ENCODE assay signal across 21 cellular contexts in genomic region chr5:55927861-55928655, GRCh38.
"Had no signal": no experiment of that assay in that cellular context is flagged by ENCODE, and none has a peak within 500 bp of the region (broad histone marks: within the 10 kb centered on the region; RNA-seq: fewer than 3 reads in every experiment).

No MANE protein-coding gene starts in this region.

- H3K27ac Mint-ChIP-seq: activated CD4-positive, alpha-beta T cell treated with anti-CD3 and anti-CD28 coated beads, Interleukin-2, amount 10 ng/mL, durations not matched to agents 24 days and 14 days; activated CD8-positive, alpha-beta T cell treated with anti-CD3 and anti-CD28 coated beads for 36 hours; activated naive CD8-positive, alpha-beta T cell treated with anti-CD3 and anti-CD28 coated beads, Interleukin-2, amount 50 U/mL, for 24 hours; activated T-helper 17 cell treated with anti-CD3 and anti-CD28 coated beads, Interleukin-2, amount 50 U/mL, for 72 hours; brain; memory B cell; naive thymus-derived CD4-positive, alpha-beta T cell; stimulated activated effector memory CD8-positive, alpha-beta T cell treated with anti-CD3 and anti-CD28 coated beads, Interleukin-12 subunit alpha, Interleukin-12 subunit beta, amount 100 ng/mL, for 72 hours had no signal

- DNase-seq: activated CD4-positive, alpha-beta T cell treated with anti-CD3 and anti-CD28 coated beads, Interleukin-2, amount 10 ng/mL, durations not matched to agents 24 days and 14 days; activated CD8-positive, alpha-beta T cell treated with anti-CD3 and anti-CD28 coated beads for 36 hours; activated naive CD4-positive, alpha-beta T cell treated with Interleukin-2 at 50 U/mL for 16 hours; activated naive CD8-positive, alpha-beta T cell treated with anti-CD3 and anti-CD28 coated beads, Interleukin-2, amount 50 U/mL, for 24 hours; activated T-cell treated with anti-CD3 and anti-CD28 coated beads, Interleukin-2, amount 50 U/mL, for 1 hour; anterior cingulate cortex; central memory CD4-positive, alpha-beta T cell; gastrocnemius medialis; left ventricle myocardium inferior; naive thymus-derived CD4-positive, alpha-beta T cell; pancreas; stimulated activated CD4-positive, alpha-beta T cell treated with anti-CD3 and anti-CD28 coated beads, Interleukin-4, amount 100 ng/mL, for 24 hours; T1000 had no signal

- H3K4me1 ChIP-seq: gastrocnemius medialis, pancreas had no signal

- H3K4me3 ChIP-seq: gastrocnemius medialis, left ventricle myocardium inferior, pancreas, smooth muscle cell, thoracic aorta had no signal

- ATAC-seq: activated CD8-positive, alpha-beta T cell treated with anti-CD3 and anti-CD28 coated beads for 36 hours; activated naive CD8-positive, alpha-beta T cell treated with anti-CD3 and anti-CD28 coated beads, Interleukin-2, amount 50 U/mL, for 24 hours; activated T-helper 17 cell treated with anti-CD3 and anti-CD28 coated beads, Interleukin-2, amount 50 U/mL, for 72 hours; gastrocnemius medialis; naive thymus-derived CD4-positive, alpha-beta T cell; pancreas; sciatic nerve had no signal

- H3K27ac ChIP-seq: gastrocnemius medialis, left ventricle myocardium inferior, neutrophil, pancreas, thoracic aorta had no signal

- H3K4me2 ChIP-seq: smooth muscle cell had no signal

- H3K4me3 Mint-ChIP-seq: activated CD4-positive, alpha-beta T cell treated with anti-CD3 and anti-CD28 coated beads, Interleukin-2, amount 10 ng/mL, durations not matched to agents 24 days and 14 days; activated CD8-positive, alpha-beta T cell treated with anti-CD3 and anti-CD28 coated beads for 36 hours; activated naive CD8-positive, alpha-beta T cell treated with anti-CD3 and anti-CD28 coated beads, Interleukin-2, amount 50 U/mL, for 24 hours; activated T-helper 17 cell treated with anti-CD3 and anti-CD28 coated beads, Interleukin-2, amount 50 U/mL, for 72 hours; brain; memory B cell; naive thymus-derived CD4-positive, alpha-beta T cell; stimulated activated effector memory CD8-positive, alpha-beta T cell treated with anti-CD3 and anti-CD28 coated beads, Interleukin-12 subunit alpha, Interleukin-12 subunit beta, amount 100 ng/mL, for 72 hours had no signal

- H3K27me3 ChIP-seq: gastrocnemius medialis, pancreas had no signal

- H3K9me3 Mint-ChIP-seq: activated CD4-positive, alpha-beta T cell treated with anti-CD3 and anti-CD28 coated beads, Interleukin-2, amount 10 ng/mL, durations not matched to agents 24 days and 14 days; activated CD8-positive, alpha-beta T cell treated with anti-CD3 and anti-CD28 coated beads for 36 hours; activated naive CD8-positive, alpha-beta T cell treated with anti-CD3 and anti-CD28 coated beads, Interleukin-2, amount 50 U/mL, for 24 hours; activated T-helper 17 cell treated with anti-CD3 and anti-CD28 coated beads, Interleukin-2, amount 50 U/mL, for 72 hours; stimulated activated effector memory CD8-positive, alpha-beta T cell treated with anti-CD3 and anti-CD28 coated beads, Interleukin-12 subunit alpha, Interleukin-12 subunit beta, amount 100 ng/mL, for 72 hours had no signal

- H3K9me3 ChIP-seq: gastrocnemius medialis, left ventricle myocardium inferior, neutrophil, pancreas, thoracic aorta had no signal

- H3K36me3 ChIP-seq: gastrocnemius medialis, left ventricle myocardium inferior, neutrophil, pancreas, thoracic aorta had no signal

- H3K27me3 Mint-ChIP-seq: activated CD4-positive, alpha-beta T cell treated with anti-CD3 and anti-CD28 coated beads, Interleukin-2, amount 10 ng/mL, durations not matched to agents 24 days and 14 days; activated CD8-positive, alpha-beta T cell treated with anti-CD3 and anti-CD28 coated beads for 36 hours; activated T-helper 17 cell treated with anti-CD3 and anti-CD28 coated beads, Interleukin-2, amount 50 U/mL, for 72 hours; naive thymus-derived CD4-positive, alpha-beta T cell had no signal

- H3K36me3 Mint-ChIP-seq: brain; memory B cell; naive thymus-derived CD4-positive, alpha-beta T cell; stimulated activated effector memory CD8-positive, alpha-beta T cell treated with anti-CD3 and anti-CD28 coated beads, Interleukin-12 subunit alpha, Interleukin-12 subunit beta, amount 100 ng/mL, for 72 hours had no signal

- H3K4me1 Mint-ChIP-seq: brain had no signal
